8 cellular contexts compared by ENCODE assay signal in genomic region chr19:47697863-47698609, GRCh38. TPM values are rescaled to one million over a fixed set of nuclear protein-coding genes. Genes with fewer than 3 reads are reported as not detected.
A peak's percentile ranks its signal among the peaks of the same experiment; 100 is the strongest.
DNase-seq lines count a peak whose midpoint lies in the region; ATAC-seq and TF ChIP-seq lines count a peak whose summit lies in the region.

No MANE protein-coding gene starts in this region.

- H3K36me3 ChIP-seq in MM.1S (replicated peaks; ENCODE audit: insufficient read depth, low read length), result no peaks in the 10 kb centered on the region
- peaks cover 20% of the 10 kb centered on the region for H3K36me3 ChIP-seq in cardiac muscle cell
- no peaks in the 10 kb centered on the region for H3K36me3 ChIP-seq in parathyroid adenoma (ENCODE audit: control insufficient read depth, insufficient read depth, low read length)
- peaks cover 0 to 44% of the 10 kb centered on the region in 2 donors for H3K36me3 ChIP-seq in vagina

- H3K79me2 ChIP-seq in MM.1S (ENCODE audit: low read length) (no peaks in the 10 kb centered on the region), parathyroid adenoma (peaks cover 2% of the 10 kb centered on the region)

- in situ Hi-C loops in G401 (cut with HindIII; ENCODE audit: low sequenced_read_pairs), result no loop called here

- no peak overlapping the region for H3K9ac ChIP-seq in MM.1S (ENCODE audit: low read length)
- no peak overlapping the region for H3K9ac ChIP-seq in parathyroid adenoma

- H3K4me1 ChIP-seq in MM.1S (ENCODE audit: low read length) (no peaks in the 10 kb centered on the region), cardiac muscle cell (ENCODE audit: low read depth) (no peaks in the 10 kb centered on the region), parathyroid adenoma (no peaks in the 10 kb centered on the region), vagina (no peaks in the 10 kb centered on the region)

- peak; percentile 88 for DNase-seq in G401 (ENCODE audit: low spot score)
- peak; percentile 24 for DNase-seq in MM.1S
- DNase-seq in SKM-1 (lab: John Stamatoyannopoulos, UW; ENCODE audit: unreplicated experiment), result peak; percentile 38
- DNase-seq in amniotic epithelial cell (ENCODE audit: low read depth), result peak; percentile 75
- peak; percentile 80 to 93 for DNase-seq in cardiac muscle cell (ENCODE audit: low read depth in 1 of 2, low spot score in 1 of 2)
- DNase-seq in vagina (ENCODE audit: extremely low spot score in 2 of 2), result no peak

- no peaks in the 10 kb centered on the region for H3K9me2 ChIP-seq in MM.1S (replicated peaks; ENCODE audit: insufficient read depth, low read length)

- H3K27ac ChIP-seq in MM.1S (ENCODE audit: low read length) (no peak overlapping the region), cardiac muscle cell (peak overlapping the region; percentile 67), parathyroid adenoma (no peak overlapping the region), vagina (peak overlapping the region; percentile 34)

- intact Hi-C loops in vagina (cut with DNase I), result loop anchor here (5.0 to 10.0 kb wide), 2 partner anchors 103 to 261 kb away; no protein-coding TSS in a partner anchor

- H3K9me3 ChIP-seq in MM.1S (replicated peaks; ENCODE audit: insufficient read depth, low read length) (no peaks in the 10 kb centered on the region), cardiac muscle cell (ENCODE audit: low read depth) (no peaks in the 10 kb centered on the region), parathyroid adenoma (ENCODE audit: control insufficient read depth, low read length) (no peaks in the 10 kb centered on the region), vagina (no peaks in the 10 kb centered on the region)

- no peaks in the 10 kb centered on the region for H3K27me3 ChIP-seq in MM.1S (replicated peaks; ENCODE audit: insufficient read depth, low read length)
- no peaks in the 10 kb centered on the region for H3K27me3 ChIP-seq in cardiac muscle cell
- H3K27me3 ChIP-seq in parathyroid adenoma (ENCODE audit: control insufficient read depth, insufficient read depth, low read length), result no peaks in the 10 kb centered on the region
- no peaks in the 10 kb centered on the region for H3K27me3 ChIP-seq in vagina

- H3F3A ChIP-seq in MM.1S (ENCODE audit: insufficient read depth, low read length), result no peaks in the 10 kb centered on the region

- H3K4me2 ChIP-seq in MM.1S (ENCODE audit: low read depth, low read length) (no peak overlapping the region), parathyroid adenoma (ENCODE audit: low read length) (no peak overlapping the region)

- H2AFZ ChIP-seq in MM.1S (ENCODE audit: low read length) (no peak overlapping the region), parathyroid adenoma (no peak overlapping the region)

- no peak for ATAC-seq in GM18907 (IDR thresholded peaks at IDR 0.05; ENCODE audit: unreplicated experiment)

- peak; percentile 89 for TF ChIP-seq CTCF in MM.1S (IDR thresholded peaks at IDR 0.05; ENCODE audit: low read length)
- peak; percentile 100 for TF ChIP-seq CTCF in cardiac muscle cell (IDR thresholded peaks at IDR 0.05; ENCODE audit: low read depth, low read length)
- peak; percentile 97 for TF ChIP-seq CTCF in parathyroid adenoma (IDR thresholded peaks at IDR 0.05)
- TF ChIP-seq CTCF in vagina (IDR thresholded peaks at IDR 0.05), result peak; percentile 91 to 98 (median 94)

- no peaks in the 10 kb centered on the region for H4K20me1 ChIP-seq in MM.1S (ENCODE audit: insufficient read depth, low read length)

- no peak for TF ChIP-seq POLR2A in vagina (IDR thresholded peaks at IDR 0.05)

- H3K4me3 ChIP-seq in MM.1S (ENCODE audit: low read length) (no peak overlapping the region), cardiac muscle cell (no peak overlapping the region), parathyroid adenoma (ENCODE audit: low read depth, low read length) (no peak overlapping the region), vagina (no peak overlapping the region)

RNA-seq across cellular contexts. Expression of gene EHD2, which starts 15.2 kb away (rescaled TPM):
- not detected in 2 replicates for total RNA-seq in G401 (2014; rRNA removed; shearing (Covaris generic))
- total RNA-seq in cardiac muscle cell, result 0.95 and 2.1 TPM in 2 replicates
- polyA plus RNA-seq in cardiac muscle cell, result 0.64 and 2.7 TPM in 2 replicates
- 125 TPM for total RNA-seq in vagina

RNA-seq across cellular contexts. Expression of gene NOP53, which starts 47.3 kb away (rescaled TPM):
- 431 and 471 TPM in 2 replicates for total RNA-seq in G401 (2014; rRNA removed; shearing (Covaris generic))
- total RNA-seq in cardiac muscle cell, result 149 and 278 TPM in 2 replicates
- polyA plus RNA-seq in cardiac muscle cell, result 81.8 and 112 TPM in 2 replicates
- total RNA-seq in vagina, result 517 TPM

Comparison
In these comparisons a context has a peak if more than half of its experiments do, and no peak if none do; other contexts are left out.
1. DNase-seq: peak in G401 (single experiment), MM.1S (single experiment), SKM-1 (single experiment), amniotic epithelial cell (single experiment) and cardiac muscle cell (2 of 2); none in vagina (0 of 2).
2. H3K27ac ChIP-seq: peak in cardiac muscle cell (single experiment) and vagina (single experiment); none in MM.1S (single experiment) and parathyroid adenoma (single experiment).
3. RNA of gene EHD2, which starts 15.2 kb away (total RNA-seq): 125 TPM in vagina (single experiment); 0.95 to 2.1 TPM in cardiac muscle cell and not detected in G401; every median in the first group is over 10 times any median in the second.
4. Peak in every context shown above with its lines, with median percentiles within 50 percentile points of each other: CTCF ChIP-seq.